In the genomic region with DNA sequence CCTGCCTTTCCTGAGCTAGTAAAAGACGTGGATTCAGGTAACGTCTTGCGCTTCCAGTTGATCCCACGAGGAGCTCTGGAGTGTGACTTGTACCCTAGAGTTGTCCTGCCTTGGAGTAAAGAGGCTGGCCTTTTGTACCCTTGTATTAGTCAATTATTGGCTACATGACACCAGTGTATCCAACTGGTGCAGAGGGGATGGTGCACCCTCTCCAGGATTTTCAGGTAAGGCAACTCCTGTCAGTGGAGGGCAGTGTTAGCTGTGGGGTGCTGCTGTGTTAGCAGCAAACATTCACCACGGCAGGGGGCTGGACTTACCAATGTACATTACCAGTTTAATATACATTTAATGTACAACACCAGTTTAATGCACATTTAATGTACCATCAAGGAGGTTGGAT, we compare ENCODE assay signal across 2 cellular contexts.
TF ChIP-seq lines count a peak whose summit lies in the region.

No MANE protein-coding gene starts in this region.

TF ChIP-seq in GM23338, 12 proteins besides CTCF, POLR2A, EP300 and RAD21 (continued from another document):
- TF ChIP-seq, protein P1, sequence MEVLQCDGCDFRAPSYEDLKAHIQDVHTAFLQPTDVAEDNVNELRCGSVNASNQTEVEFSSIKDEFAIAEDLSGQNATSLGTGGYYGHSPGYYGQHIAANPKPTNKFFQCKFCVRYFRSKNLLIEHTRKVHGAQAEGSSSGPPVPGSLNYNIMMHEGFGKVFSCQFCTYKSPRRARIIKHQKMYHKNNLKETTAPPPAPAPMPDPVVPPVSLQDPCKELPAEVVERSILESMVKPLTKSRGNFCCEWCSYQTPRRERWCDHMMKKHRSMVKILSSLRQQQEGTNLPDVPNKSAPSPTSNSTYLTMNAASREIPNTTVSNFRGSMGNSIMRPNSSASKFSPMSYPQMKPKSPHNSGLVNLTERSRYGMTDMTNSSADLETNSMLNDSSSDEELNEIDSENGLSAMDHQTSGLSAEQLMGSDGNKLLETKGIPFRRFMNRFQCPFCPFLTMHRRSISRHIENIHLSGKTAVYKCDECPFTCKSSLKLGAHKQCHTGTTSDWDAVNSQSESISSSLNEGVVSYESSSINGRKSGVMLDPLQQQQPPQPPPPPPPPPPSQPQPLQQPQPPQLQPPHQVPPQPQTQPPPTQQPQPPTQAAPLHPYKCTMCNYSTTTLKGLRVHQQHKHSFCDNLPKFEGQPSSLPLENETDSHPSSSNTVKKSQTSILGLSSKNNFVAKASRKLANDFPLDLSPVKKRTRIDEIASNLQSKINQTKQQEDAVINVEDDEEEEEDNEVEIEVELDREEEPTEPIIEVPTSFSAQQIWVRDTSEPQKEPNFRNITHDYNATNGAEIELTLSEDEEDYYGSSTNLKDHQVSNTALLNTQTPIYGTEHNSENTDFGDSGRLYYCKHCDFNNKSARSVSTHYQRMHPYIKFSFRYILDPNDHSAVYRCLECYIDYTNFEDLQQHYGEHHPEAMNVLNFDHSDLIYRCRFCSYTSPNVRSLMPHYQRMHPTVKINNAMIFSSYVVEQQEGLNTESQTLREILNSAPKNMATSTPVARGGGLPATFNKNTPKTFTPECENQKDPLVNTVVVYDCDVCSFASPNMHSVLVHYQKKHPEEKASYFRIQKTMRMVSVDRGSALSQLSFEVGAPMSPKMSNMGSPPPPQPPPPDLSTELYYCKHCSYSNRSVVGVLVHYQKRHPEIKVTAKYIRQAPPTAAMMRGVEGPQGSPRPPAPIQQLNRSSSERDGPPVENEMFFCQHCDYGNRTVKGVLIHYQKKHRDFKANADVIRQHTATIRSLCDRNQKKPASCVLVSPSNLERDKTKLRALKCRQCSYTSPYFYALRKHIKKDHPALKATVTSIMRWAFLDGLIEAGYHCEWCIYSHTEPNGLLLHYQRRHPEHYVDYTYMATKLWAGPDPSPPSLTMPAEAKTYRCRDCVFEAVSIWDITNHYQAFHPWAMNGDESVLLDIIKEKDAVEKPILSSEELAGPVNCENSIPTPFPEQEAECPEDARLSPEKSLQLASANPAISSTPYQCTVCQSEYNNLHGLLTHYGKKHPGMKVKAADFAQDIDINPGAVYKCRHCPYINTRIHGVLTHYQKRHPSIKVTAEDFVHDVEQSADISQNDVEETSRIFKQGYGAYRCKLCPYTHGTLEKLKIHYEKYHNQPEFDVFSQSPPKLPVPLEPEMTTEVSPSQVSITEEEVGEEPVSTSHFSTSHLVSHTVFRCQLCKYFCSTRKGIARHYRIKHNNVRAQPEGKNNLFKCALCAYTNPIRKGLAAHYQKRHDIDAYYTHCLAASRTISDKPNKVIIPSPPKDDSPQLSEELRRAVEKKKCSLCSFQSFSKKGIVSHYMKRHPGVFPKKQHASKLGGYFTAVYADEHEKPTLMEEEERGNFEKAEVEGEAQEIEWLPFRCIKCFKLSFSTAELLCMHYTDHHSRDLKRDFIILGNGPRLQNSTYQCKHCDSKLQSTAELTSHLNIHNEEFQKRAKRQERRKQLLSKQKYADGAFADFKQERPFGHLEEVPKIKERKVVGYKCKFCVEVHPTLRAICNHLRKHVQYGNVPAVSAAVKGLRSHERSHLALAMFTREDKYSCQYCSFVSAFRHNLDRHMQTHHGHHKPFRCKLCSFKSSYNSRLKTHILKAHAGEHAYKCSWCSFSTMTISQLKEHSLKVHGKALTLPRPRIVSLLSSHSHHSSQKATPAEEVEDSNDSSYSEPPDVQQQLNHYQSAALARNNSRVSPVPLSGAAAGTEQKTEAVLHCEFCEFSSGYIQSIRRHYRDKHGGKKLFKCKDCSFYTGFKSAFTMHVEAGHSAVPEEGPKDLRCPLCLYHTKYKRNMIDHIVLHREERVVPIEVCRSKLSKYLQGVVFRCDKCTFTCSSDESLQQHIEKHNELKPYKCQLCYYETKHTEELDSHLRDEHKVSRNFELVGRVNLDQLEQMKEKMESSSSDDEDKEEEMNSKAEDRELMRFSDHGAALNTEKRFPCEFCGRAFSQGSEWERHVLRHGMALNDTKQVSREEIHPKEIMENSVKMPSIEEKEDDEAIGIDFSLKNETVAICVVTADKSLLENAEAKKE (CRISPR knock-in tag; IDR thresholded peaks at IDR 0.05): no peak
- TF ChIP-seq POLR2AphosphoS5 (IDR thresholded peaks at IDR 0.05; ENCODE audit: low read depth): no peak
- TF ChIP-seq, protein P2, sequence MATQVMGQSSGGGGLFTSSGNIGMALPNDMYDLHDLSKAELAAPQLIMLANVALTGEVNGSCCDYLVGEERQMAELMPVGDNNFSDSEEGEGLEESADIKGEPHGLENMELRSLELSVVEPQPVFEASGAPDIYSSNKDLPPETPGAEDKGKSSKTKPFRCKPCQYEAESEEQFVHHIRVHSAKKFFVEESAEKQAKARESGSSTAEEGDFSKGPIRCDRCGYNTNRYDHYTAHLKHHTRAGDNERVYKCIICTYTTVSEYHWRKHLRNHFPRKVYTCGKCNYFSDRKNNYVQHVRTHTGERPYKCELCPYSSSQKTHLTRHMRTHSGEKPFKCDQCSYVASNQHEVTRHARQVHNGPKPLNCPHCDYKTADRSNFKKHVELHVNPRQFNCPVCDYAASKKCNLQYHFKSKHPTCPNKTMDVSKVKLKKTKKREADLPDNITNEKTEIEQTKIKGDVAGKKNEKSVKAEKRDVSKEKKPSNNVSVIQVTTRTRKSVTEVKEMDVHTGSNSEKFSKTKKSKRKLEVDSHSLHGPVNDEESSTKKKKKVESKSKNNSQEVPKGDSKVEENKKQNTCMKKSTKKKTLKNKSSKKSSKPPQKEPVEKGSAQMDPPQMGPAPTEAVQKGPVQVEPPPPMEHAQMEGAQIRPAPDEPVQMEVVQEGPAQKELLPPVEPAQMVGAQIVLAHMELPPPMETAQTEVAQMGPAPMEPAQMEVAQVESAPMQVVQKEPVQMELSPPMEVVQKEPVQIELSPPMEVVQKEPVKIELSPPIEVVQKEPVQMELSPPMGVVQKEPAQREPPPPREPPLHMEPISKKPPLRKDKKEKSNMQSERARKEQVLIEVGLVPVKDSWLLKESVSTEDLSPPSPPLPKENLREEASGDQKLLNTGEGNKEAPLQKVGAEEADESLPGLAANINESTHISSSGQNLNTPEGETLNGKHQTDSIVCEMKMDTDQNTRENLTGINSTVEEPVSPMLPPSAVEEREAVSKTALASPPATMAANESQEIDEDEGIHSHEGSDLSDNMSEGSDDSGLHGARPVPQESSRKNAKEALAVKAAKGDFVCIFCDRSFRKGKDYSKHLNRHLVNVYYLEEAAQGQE (IDR thresholded peaks at IDR 0.05; ENCODE audit: unreplicated experiment): no peak
- no peak for TF ChIP-seq STAT1 (IDR thresholded peaks at IDR 0.05; ENCODE audit: unreplicated experiment)
- TF ChIP-seq NANOG (IDR thresholded peaks at IDR 0.05; ENCODE audit: borderline replicate concordance): no peak
- TF ChIP-seq, protein P3, sequence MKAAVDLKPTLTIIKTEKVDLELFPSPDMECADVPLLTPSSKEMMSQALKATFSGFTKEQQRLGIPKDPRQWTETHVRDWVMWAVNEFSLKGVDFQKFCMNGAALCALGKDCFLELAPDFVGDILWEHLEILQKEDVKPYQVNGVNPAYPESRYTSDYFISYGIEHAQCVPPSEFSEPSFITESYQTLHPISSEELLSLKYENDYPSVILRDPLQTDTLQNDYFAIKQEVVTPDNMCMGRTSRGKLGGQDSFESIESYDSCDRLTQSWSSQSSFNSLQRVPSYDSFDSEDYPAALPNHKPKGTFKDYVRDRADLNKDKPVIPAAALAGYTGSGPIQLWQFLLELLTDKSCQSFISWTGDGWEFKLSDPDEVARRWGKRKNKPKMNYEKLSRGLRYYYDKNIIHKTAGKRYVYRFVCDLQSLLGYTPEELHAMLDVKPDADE (IDR thresholded peaks at IDR 0.05): no peak

TF ChIP-seq in WTC11, 78 proteins besides CTCF, POLR2A, EP300 and RAD21 (continued from another document):
- TF ChIP-seq, protein P4, sequence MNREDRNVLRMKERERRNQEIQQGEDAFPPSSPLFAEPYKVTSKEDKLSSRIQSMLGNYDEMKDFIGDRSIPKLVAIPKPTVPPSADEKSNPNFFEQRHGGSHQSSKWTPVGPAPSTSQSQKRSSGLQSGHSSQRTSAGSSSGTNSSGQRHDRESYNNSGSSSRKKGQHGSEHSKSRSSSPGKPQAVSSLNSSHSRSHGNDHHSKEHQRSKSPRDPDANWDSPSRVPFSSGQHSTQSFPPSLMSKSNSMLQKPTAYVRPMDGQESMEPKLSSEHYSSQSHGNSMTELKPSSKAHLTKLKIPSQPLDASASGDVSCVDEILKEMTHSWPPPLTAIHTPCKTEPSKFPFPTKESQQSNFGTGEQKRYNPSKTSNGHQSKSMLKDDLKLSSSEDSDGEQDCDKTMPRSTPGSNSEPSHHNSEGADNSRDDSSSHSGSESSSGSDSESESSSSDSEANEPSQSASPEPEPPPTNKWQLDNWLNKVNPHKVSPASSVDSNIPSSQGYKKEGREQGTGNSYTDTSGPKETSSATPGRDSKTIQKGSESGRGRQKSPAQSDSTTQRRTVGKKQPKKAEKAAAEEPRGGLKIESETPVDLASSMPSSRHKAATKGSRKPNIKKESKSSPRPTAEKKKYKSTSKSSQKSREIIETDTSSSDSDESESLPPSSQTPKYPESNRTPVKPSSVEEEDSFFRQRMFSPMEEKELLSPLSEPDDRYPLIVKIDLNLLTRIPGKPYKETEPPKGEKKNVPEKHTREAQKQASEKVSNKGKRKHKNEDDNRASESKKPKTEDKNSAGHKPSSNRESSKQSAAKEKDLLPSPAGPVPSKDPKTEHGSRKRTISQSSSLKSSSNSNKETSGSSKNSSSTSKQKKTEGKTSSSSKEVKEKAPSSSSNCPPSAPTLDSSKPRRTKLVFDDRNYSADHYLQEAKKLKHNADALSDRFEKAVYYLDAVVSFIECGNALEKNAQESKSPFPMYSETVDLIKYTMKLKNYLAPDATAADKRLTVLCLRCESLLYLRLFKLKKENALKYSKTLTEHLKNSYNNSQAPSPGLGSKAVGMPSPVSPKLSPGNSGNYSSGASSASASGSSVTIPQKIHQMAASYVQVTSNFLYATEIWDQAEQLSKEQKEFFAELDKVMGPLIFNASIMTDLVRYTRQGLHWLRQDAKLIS (CRISPR knock-in tag; IDR thresholded peaks at IDR 0.05; ENCODE audit: borderline replicate concordance): no peak
- TF ChIP-seq NR3C1 (CRISPR knock-in tag; conservative IDR thresholded peaks at IDR 0.05; ENCODE audit: low read depth) (no peak), RELA (CRISPR knock-in tag; IDR thresholded peaks at IDR 0.05; ENCODE audit: borderline replicate concordance) (no peak), CBFB (CRISPR knock-in tag; IDR thresholded peaks at IDR 0.05; ENCODE audit: low read depth) (no peak), TEAD1 (CRISPR knock-in tag; IDR thresholded peaks at IDR 0.05) (no peak), NFYB (CRISPR knock-in tag; conservative IDR thresholded peaks at IDR 0.05; ENCODE audit: low read depth) (no peak)
- TF ChIP-seq, protein P5, sequence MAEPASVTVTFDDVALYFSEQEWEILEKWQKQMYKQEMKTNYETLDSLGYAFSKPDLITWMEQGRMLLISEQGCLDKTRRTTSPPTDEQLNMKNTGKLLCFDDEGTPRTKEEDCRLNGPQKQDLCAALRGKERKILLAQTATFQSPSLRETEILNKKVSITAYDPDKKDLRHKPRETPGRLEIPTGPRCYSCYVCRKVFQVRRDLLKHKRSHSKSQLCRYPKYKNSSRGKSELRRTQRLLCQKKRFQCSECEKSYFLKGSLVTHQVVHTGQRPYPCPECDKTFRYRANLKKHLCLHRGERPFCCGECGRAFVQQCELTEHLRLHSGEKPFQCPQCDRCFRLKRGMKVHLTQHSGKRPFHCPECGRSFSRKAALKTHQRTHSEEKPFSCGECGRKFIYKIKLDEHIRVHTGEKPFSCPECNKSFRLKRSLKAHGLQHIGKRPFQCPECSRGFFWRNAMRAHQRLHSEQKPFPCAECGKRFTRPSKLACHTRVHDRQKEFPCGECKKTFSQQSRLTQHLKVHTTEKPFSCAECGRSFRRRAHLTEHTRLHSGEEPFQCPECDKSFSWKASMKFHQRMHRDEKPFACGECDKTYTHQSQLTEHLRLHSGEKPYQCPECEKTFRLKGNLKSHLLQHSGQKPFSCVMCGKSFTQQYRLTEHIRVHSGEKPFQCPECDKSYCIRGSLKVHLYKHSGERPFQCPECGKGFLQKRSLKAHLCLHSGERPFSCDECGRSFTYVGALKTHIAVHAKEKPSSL (CRISPR knock-in tag; conservative IDR thresholded peaks at IDR 0.05): no peak
